Comparison of ENCODE assay signal across 8 cellular contexts in the genomic region with DNA sequence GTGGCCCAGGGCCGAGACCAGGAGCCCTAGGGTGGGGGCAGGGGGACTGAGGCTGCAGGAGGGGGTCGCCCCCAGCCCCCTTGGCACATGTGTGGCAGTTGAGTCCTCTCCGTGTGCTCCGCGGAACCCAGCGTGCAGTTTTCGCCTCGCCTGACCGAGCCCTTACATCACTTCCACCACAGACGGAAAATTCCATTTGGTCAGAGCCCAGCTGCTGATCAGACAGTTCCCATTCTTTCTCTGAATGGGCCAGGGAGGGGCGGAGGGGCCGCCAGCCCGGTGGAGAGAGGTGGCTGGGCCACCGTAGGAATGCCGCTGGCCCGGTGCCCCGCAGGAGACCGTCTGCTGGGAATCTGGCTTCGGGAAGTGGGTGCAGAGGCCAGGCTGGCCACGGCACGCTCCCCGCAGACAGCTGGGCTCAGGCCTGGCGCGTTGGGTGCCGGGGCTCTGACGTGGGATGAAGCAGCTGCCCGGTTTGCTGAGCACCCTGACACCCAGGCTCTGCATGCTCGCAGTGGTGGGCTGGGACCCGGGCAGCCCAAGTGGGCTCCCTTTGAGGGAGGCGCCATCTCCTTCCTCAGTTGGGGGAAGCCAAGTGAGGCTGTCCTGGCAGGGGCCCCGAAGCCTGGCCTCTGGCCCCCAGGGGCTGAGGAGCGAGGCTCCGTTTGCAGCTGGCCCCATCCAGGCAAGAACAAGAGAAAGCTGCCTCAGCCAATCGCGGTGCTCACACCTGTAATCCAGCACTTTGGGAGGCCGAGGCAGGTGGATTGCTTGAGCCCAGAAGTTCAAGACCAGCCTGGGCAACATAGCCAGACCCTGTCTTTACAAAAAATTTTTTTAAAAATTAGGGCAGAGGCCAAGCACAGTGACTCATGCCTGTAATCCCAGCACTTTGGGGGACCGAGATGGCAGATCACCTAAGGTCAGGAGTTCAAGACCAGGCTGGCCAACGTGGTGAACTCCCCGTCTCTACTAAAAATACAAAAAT. TPM values are rescaled to one million over a fixed set of nuclear protein-coding genes. Genes with fewer than 3 reads are reported as not detected.
DNase-seq lines count a peak whose midpoint lies in the region; ATAC-seq and TF ChIP-seq lines count a peak whose summit lies in the region.

No MANE protein-coding gene starts in this region.

- no peaks in the 10 kb centered on the region for H3K9me3 ChIP-seq in stomach

- WGBS in stomach, 5 donors = 23 to 32% (median 28%) methylated on average over 23 to 39 of the region's 39 CpGs

- H3K4me3 ChIP-seq in stomach = peak overlapping the region; percentile 11 to 30 (median 20)

- peak overlapping the region; percentile 61 to 86 (median 83) for H3K27ac ChIP-seq in stomach

- peaks cover 0 to 5% (median under 1%) of the 10 kb centered on the region in 4 donors for H3K36me3 ChIP-seq in stomach

- peaks cover 32 to 88% (median 65%) of the 10 kb centered on the region in 4 donors for H3K4me1 ChIP-seq in stomach

- TF ChIP-seq POLR2A in stomach (IDR thresholded peaks at IDR 0.05) = no peak

- no peak for TF ChIP-seq CTCF in stomach (IDR thresholded peaks at IDR 0.05)

- peak; percentile 77 for DNase-seq in NOMO-1 treated with DMSO at 0.1 percent for 48 hours (lab: John Stamatoyannopoulos, UW; ENCODE audit: unreplicated experiment)
- DNase-seq in dedifferentiated amniotic fluid mesenchymal stem cell (ENCODE audit: extremely low spot score) = peak; percentile 95
- peak; percentile 93 for DNase-seq in left kidney (ENCODE audit: low read depth, low spot score)
- DNase-seq in stomach = peak; percentile 94
- DNase-seq in activated naive CD4-positive, alpha-beta T cell (lab: John Stamatoyannopoulos, UW) = no peak
- DNase-seq in activated T-cell treated with anti-CD3 and anti-CD28 coated beads, Interleukin-2, amount 50 U/mL, for 48 hours = no peak

- intact Hi-C loops in stomach (cut with DNase I; ENCODE audit: low total_unique reads) = no loop called here

- ATAC-seq in GM19372 (IDR thresholded peaks at IDR 0.05; ENCODE audit: low read depth, unreplicated experiment) = peak; percentile 40
- no peak for ATAC-seq in HG03045 (IDR thresholded peaks at IDR 0.05; ENCODE audit: unreplicated experiment)

- peak; percentile 56 for TF ChIP-seq EP300 in stomach (IDR thresholded peaks at IDR 0.05)

- H3K27me3 ChIP-seq in stomach = no peaks in the 10 kb centered on the region

RNA-seq across cellular contexts. Expression of gene TTYH3, which starts 9.9 kb away (rescaled TPM):
- 10 to 100 TPM; 16.2 to 79.1 (median 20.5) TPM for total RNA-seq in stomach
- 10 to 100 TPM in 1 of 3 donors, 1 to 10 TPM in 2; 4.1 to 10.8 (median 4.3) TPM for polyA plus RNA-seq in stomach

RNA-seq across cellular contexts. Expression of gene AMZ1, which starts 46.3 kb away (rescaled TPM):
- 1 to 10 TPM in 1 of 5 donors, under 1 TPM in 2, not detected in 2; under 0.01 to 1.4 (median 0.45) TPM for total RNA-seq in stomach
- polyA plus RNA-seq in stomach = not detected

Comparison
In these comparisons a context has a peak if more than half of its experiments do, and no peak if none do; other contexts are left out.
1. DNase-seq: peak in NOMO-1 treated with DMSO at 0.1 percent for 48 hours (single experiment), dedifferentiated amniotic fluid mesenchymal stem cell (single experiment), left kidney (single experiment) and stomach (single experiment); none in activated naive CD4-positive, alpha-beta T cell (0 of 4) and activated T-cell treated with anti-CD3 and anti-CD28 coated beads, Interleukin-2, amount 50 U/mL, for 48 hours (0 of 2).